In genomic region chrX:115603534-115604074, GRCh38 we compare ENCODE assay signal across 27 cellular contexts. TPM values are rescaled to one million over a fixed set of nuclear protein-coding genes. Genes with fewer than 3 reads are reported as not detected.
A peak's percentile ranks its signal among the peaks of the same experiment; 100 is the strongest.
DNase-seq lines count a peak whose midpoint lies in the region; ATAC-seq, FAIRE-seq and TF ChIP-seq lines count a peak whose summit lies in the region.
"Had no signal": no experiment of that assay in that cellular context is flagged by ENCODE, and none has a peak within 500 bp of the region (broad histone marks: within the 10 kb centered on the region; RNA-seq: fewer than 3 reads in every experiment).

No MANE protein-coding gene starts in this region.

- H3K9me2 ChIP-seq in GM23248 (ENCODE audit: insufficient read depth) = no peaks in the 10 kb centered on the region

- peaks cover 82% of the 10 kb centered on the region for H3K79me2 ChIP-seq in GM23248 (ENCODE audit: insufficient read depth)
- peaks cover 96% of the 10 kb centered on the region for H3K79me2 ChIP-seq in smooth muscle cell (ENCODE audit: low read depth)

- no peak overlapping the region for H2AFZ ChIP-seq in GM23248
- no peak overlapping the region for H2AFZ ChIP-seq in smooth muscle cell (ENCODE audit: low read depth)

- ATAC-seq in right cardiac atrium = no peak
- ATAC-seq in pancreas = no peak
- ATAC-seq in activated T-helper 17 cell treated with anti-CD3 and anti-CD28 coated beads, Interleukin-2, amount 50 U/mL, for 72 hours (replicated peaks) = no peak
- ATAC-seq in HG03571 (IDR thresholded peaks at IDR 0.05; ENCODE audit: unreplicated experiment) = no peak
- ATAC-seq: activated CD8-positive, alpha-beta T cell treated with anti-CD3 and anti-CD28 coated beads, Interleukin-2, amount 10 ng/mL, durations not matched to agents 7 days and 5 days; SK-N-SH treated with all-trans-retinoic acid at 6 μM for 48 hours had no signal

- peaks cover 21% of the 10 kb centered on the region for H3K4me1 ChIP-seq in GM23248 (ENCODE audit: insufficient read depth)
- H3K4me1 ChIP-seq in SJSA1 (replicated peaks) = peaks cover 43% of the 10 kb centered on the region
- H3K4me1 ChIP-seq in right cardiac atrium (ENCODE audit: control insufficient read depth, insufficient read depth, low read length) = peaks cover 2% of the 10 kb centered on the region
- peaks cover under 1% of the 10 kb centered on the region for H3K4me1 ChIP-seq in smooth muscle cell (ENCODE audit: low read depth)
- H3K4me1 ChIP-seq in pancreas = no peaks in the 10 kb centered on the region
- H3K4me1 ChIP-seq: Peyer's patch had no signal

- WGBS in GM23248 (ENCODE audit: low coverage in 1 of 2, low lambda C conversion rate in 2 of 2, missing lambda C conversion rate in 2 of 2), 2 experiments = 100% methylated on average over 2 of the region's 2 CpGs
- 93% methylated on average over 2 of the region's 2 CpGs for WGBS in right cardiac atrium
- WGBS in smooth muscle cell (ENCODE audit: low lambda C conversion rate) = 99% methylated on average over 2 of the region's 2 CpGs
- 75 to 84% methylated on average over 2 of the region's 2 CpGs for WGBS in pancreas, 2 donors

- no peak overlapping the region for H3K4me3 Mint-ChIP-seq in activated T-helper 17 cell treated with anti-CD3 and anti-CD28 coated beads, Interleukin-2, amount 50 U/mL, for 72 hours
- H3K4me3 Mint-ChIP-seq: activated CD8-positive, alpha-beta T cell treated with anti-CD3 and anti-CD28 coated beads, Interleukin-2, amount 10 ng/mL, durations not matched to agents 7 days and 5 days; activated naive CD4-positive, alpha-beta T cell treated with anti-CD3 and anti-CD28 coated beads, Interleukin-2, amount 10 ng/mL, durations not matched to agents 7 days and 5 days; CD4-positive, alpha-beta memory T cell; endodermal cell; immature natural killer cell had no signal

- no peaks in the 10 kb centered on the region for H3K4me1 Mint-ChIP-seq in activated T-helper 17 cell treated with anti-CD3 and anti-CD28 coated beads, Interleukin-2, amount 50 U/mL, for 72 hours
- H3K4me1 Mint-ChIP-seq: activated naive CD4-positive, alpha-beta T cell treated with anti-CD3 and anti-CD28 coated beads, Interleukin-2, amount 10 ng/mL, durations not matched to agents 7 days and 5 days; CD4-positive, alpha-beta memory T cell; immature natural killer cell had no signal

- in situ Hi-C loops in GM23248 (cut with MboI) = no loop called here

- no peak for DNase-seq in GM23248
- DNase-seq in SJSA1 (ENCODE audit: low read depth in 1 of 2, low spot score in 2 of 2) = no peak
- no peak for DNase-seq in right cardiac atrium
- no peak for DNase-seq in smooth muscle cell (lab: John Stamatoyannopoulos, UW; ENCODE audit: unreplicated experiment)
- no peak for DNase-seq in pancreas
- no peak for DNase-seq in anterior cingulate cortex (lab: John Stamatoyannopoulos, UW)
- DNase-seq: activated CD8-positive, alpha-beta T cell treated with anti-CD3 and anti-CD28 coated beads, Interleukin-2, amount 10 ng/mL, durations not matched to agents 7 days and 5 days; activated naive CD4-positive, alpha-beta T cell treated with anti-CD3 and anti-CD28 coated beads, Interleukin-2, amount 10 ng/mL, durations not matched to agents 7 days and 5 days; activated T-cell treated with anti-CD3 and anti-CD28 coated beads, Interleukin-2, amount 50 U/mL, for 1 hour; CD4-positive, alpha-beta memory T cell; DMS153; endodermal cell; GDM1; immature natural killer cell; Kasumi-1; NCI-H1092 treated with DMSO at 0.1 percent for 48 hours; NCI-H2107; NCI-H510A; nucleus accumbens; Peyer's patch; sigmoid colon; T1000; thyroid gland had no signal

- no peaks in the 10 kb centered on the region for H3K27me3 ChIP-seq in GM23248 (replicated peaks; ENCODE audit: insufficient read depth)
- no peaks in the 10 kb centered on the region for H3K27me3 ChIP-seq in SJSA1 (replicated peaks)
- H3K27me3 ChIP-seq in right cardiac atrium (ENCODE audit: control insufficient read depth, insufficient read depth) = no peaks in the 10 kb centered on the region
- H3K27me3 ChIP-seq in smooth muscle cell (ENCODE audit: low read depth) = no peaks in the 10 kb centered on the region
- peaks cover 0 to 8% (median 0%) of the 10 kb centered on the region in 4 donors for H3K27me3 ChIP-seq in pancreas
- H3K27me3 ChIP-seq: Peyer's patch, sigmoid colon, thyroid gland had no signal

- H3K9me3 Mint-ChIP-seq in activated T-helper 17 cell treated with anti-CD3 and anti-CD28 coated beads, Interleukin-2, amount 50 U/mL, for 72 hours = no peaks in the 10 kb centered on the region
- H3K9me3 Mint-ChIP-seq: activated naive CD4-positive, alpha-beta T cell treated with anti-CD3 and anti-CD28 coated beads, Interleukin-2, amount 10 ng/mL, durations not matched to agents 7 days and 5 days; CD4-positive, alpha-beta memory T cell; endodermal cell; immature natural killer cell had no signal

- H3K4me2 ChIP-seq in GM23248 (ENCODE audit: unreplicated experiment) (no peak overlapping the region), smooth muscle cell (no peak overlapping the region)

- TF ChIP-seq CTCF in smooth muscle cell (IDR thresholded peaks at IDR 0.05; ENCODE audit: borderline replicate concordance, insufficient read depth, poor library complexity, severe bottlenecking) (no peak), pancreas (IDR thresholded peaks at IDR 0.05) (no peak)

- H3K4me3 ChIP-seq in GM23248 (no peak overlapping the region), SJSA1 (no peak overlapping the region), right cardiac atrium (ENCODE audit: low read length) (no peak overlapping the region), smooth muscle cell (no peak overlapping the region), pancreas (no peak overlapping the region)
- H3K4me3 ChIP-seq: lung, Peyer's patch, sigmoid colon, thyroid gland had no signal

- H3K9me3 ChIP-seq in GM23248 (ENCODE audit: low read depth) = no peaks in the 10 kb centered on the region
- no peaks in the 10 kb centered on the region for H3K9me3 ChIP-seq in SJSA1 (replicated peaks)
- H3K9me3 ChIP-seq in right cardiac atrium (ENCODE audit: control insufficient read depth, low read length) = no peaks in the 10 kb centered on the region
- no peaks in the 10 kb centered on the region for H3K9me3 ChIP-seq in smooth muscle cell (replicated peaks; ENCODE audit: low read depth)
- H3K9me3 ChIP-seq in pancreas = no peaks in the 10 kb centered on the region
- H3K9me3 ChIP-seq: Peyer's patch, sigmoid colon, thyroid gland had no signal

- H4K20me1 ChIP-seq in GM23248 (ENCODE audit: insufficient read depth) = no peaks in the 10 kb centered on the region
- peaks cover 44% of the 10 kb centered on the region for H4K20me1 ChIP-seq in smooth muscle cell (ENCODE audit: low read depth)

- H3K9ac ChIP-seq in GM23248 (no peak overlapping the region), smooth muscle cell (ENCODE audit: low read depth) (peak overlapping the region; percentile 46)

- no peak for FAIRE-seq in pancreas (lab: Jason Lieb, UNC)

- peaks cover 4% of the 10 kb centered on the region for H3K27me3 Mint-ChIP-seq in activated T-helper 17 cell treated with anti-CD3 and anti-CD28 coated beads, Interleukin-2, amount 50 U/mL, for 72 hours
- H3K27me3 Mint-ChIP-seq: activated naive CD4-positive, alpha-beta T cell treated with anti-CD3 and anti-CD28 coated beads, Interleukin-2, amount 10 ng/mL, durations not matched to agents 7 days and 5 days; CD4-positive, alpha-beta memory T cell had no signal

- no peak overlapping the region for H3K27ac Mint-ChIP-seq in activated T-helper 17 cell treated with anti-CD3 and anti-CD28 coated beads, Interleukin-2, amount 50 U/mL, for 72 hours
- H3K27ac Mint-ChIP-seq: activated CD8-positive, alpha-beta T cell treated with anti-CD3 and anti-CD28 coated beads, Interleukin-2, amount 10 ng/mL, durations not matched to agents 7 days and 5 days; activated naive CD4-positive, alpha-beta T cell treated with anti-CD3 and anti-CD28 coated beads, Interleukin-2, amount 10 ng/mL, durations not matched to agents 7 days and 5 days; CD4-positive, alpha-beta memory T cell; endodermal cell; immature natural killer cell had no signal

- no peaks in the 10 kb centered on the region for H3K36me3 Mint-ChIP-seq in activated T-helper 17 cell treated with anti-CD3 and anti-CD28 coated beads, Interleukin-2, amount 50 U/mL, for 72 hours (ENCODE audit: low read depth)
- H3K36me3 Mint-ChIP-seq: activated naive CD4-positive, alpha-beta T cell treated with anti-CD3 and anti-CD28 coated beads, Interleukin-2, amount 10 ng/mL, durations not matched to agents 7 days and 5 days; CD4-positive, alpha-beta memory T cell; immature natural killer cell had no signal

- intact Hi-C loops in right cardiac atrium (cut with DNase I) = no loop called here
- intact Hi-C loops in pancreas (cut with DNase I) = no loop called here

- H3F3A ChIP-seq in GM23248 (ENCODE audit: insufficient read depth) (peaks cover 22% of the 10 kb centered on the region; the same call in 1 of the 2 replicates), smooth muscle cell (ENCODE audit: low read depth) (peaks cover 3% of the 10 kb centered on the region)

- H3K36me3 ChIP-seq in GM23248 (ENCODE audit: low read depth) (no peaks in the 10 kb centered on the region), SJSA1 (peaks cover 8% of the 10 kb centered on the region), smooth muscle cell (ENCODE audit: low read depth) (no peaks in the 10 kb centered on the region), pancreas (no peaks in the 10 kb centered on the region)
- H3K36me3 ChIP-seq: Peyer's patch, sigmoid colon, thyroid gland had no signal

- H3K27ac ChIP-seq in GM23248 (0 out of 2 replicates have a peak overlapping the region, but pooled peaks have one; percentile 43), SJSA1 (peak overlapping the region; percentile 76), right cardiac atrium (ENCODE audit: low read length) (peak overlapping the region; percentile 64), smooth muscle cell (ENCODE audit: low read depth) (peak overlapping the region; percentile 93), pancreas (no peak overlapping the region)
- H3K27ac ChIP-seq: Peyer's patch had no signal

RNA-seq across cellular contexts. Expression of gene PLS3, which starts 42.6 kb away (rescaled TPM):
- total RNA-seq in GM23248 (2014; rRNA removed; shearing (Covaris generic)) = 118 and 136 TPM in 2 replicates
- polyA plus RNA-seq in GM23248 (2016; fragmentation: Nextera tagmentation; extraction: Ambion mirVana) (137 and 139 TPM in 2 replicates), right cardiac atrium (23.7 TPM), smooth muscle cell (305 and 318 TPM in 2 replicates), pancreas (10 to 100 TPM; 11.4 to 25.7 TPM)
- total RNA-seq in SJSA1 (2014; rRNA removed; shearing (Covaris generic)) = 285 and 317 TPM in 2 replicates
- total RNA-seq in right cardiac atrium (10 to 100 TPM; 32.5 to 43.1 (median 37.7) TPM), smooth muscle cell (609 and 1,026 TPM in 2 replicates), pancreas (10 to 100 TPM; 18.4 to 42.0 (median 23.2) TPM)
- total RNA-seq in activated T-helper 17 cell treated with anti-CD3 and anti-CD28 coated beads, Interleukin-2, amount 50 U/mL, for 72 hours = under 1 TPM in 1 of 2 donors, not detected in 1; 0.65 TPM

Comparison
In these comparisons a context has a peak if more than half of its experiments do, and no peak if none do; other contexts are left out.
1. H3K27ac ChIP-seq: peak in GM23248 (single experiment), SJSA1 (single experiment), right cardiac atrium (single experiment) and smooth muscle cell (single experiment); none in pancreas (0 of 4).
2. RNA of gene PLS3, which starts 42.6 kb away (total RNA-seq): 609 to 1,026 TPM in smooth muscle cell, 285 to 317 TPM in SJSA1, 118 to 136 TPM in GM23248, 32.5 to 43.1 TPM in right cardiac atrium and 18.4 to 42.0 TPM in pancreas; 0.65 TPM in activated T-helper 17 cell treated with anti-CD3 and anti-CD28 coated beads, Interleukin-2, amount 50 U/mL, for 72 hours; every median in the first group is over 10 times any median in the second.